In the genomic region with DNA sequence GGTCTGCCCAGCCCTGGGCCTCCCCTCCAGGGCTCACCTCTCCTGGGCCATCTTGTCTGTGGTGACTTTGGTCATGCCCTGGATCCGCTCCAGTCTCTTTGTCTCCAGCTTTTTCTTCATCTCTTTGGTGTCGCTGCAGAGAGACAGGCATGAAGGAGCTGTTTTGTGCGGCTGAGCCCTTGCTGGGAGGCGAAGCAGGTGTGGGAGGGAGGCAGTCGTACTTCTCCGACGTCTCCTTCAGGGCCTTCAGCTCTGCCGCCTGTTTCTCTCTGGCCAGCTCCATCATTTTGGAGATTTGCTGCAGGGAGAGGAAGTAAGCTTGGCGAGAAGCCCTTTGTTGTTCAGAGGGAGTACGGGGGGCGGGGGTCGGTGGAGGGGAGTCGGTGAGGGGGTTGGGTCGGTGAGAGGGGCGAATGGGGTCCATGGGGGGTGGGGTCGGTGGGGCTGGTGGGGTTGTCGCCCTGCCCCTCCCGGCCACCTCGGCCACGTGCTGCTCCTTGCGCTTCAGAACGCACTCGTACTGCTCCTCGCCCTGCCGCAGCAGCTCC, we compare ENCODE assay signal across 11 cellular contexts. TPM values are rescaled to one million over a fixed set of nuclear protein-coding genes. Genes with fewer than 3 reads are reported as not detected.
DNase-seq lines count a peak whose midpoint lies in the region; ATAC-seq and TF ChIP-seq lines count a peak whose summit lies in the region.
"Had no signal": no experiment of that assay in that cellular context is flagged by ENCODE, and none has a peak within 500 bp of the region (broad histone marks: within the 10 kb centered on the region; RNA-seq: fewer than 3 reads in every experiment).

No MANE protein-coding gene starts in this region.

- H2AFZ ChIP-seq in PC-9: peak overlapping the region; percentile 75

- intact Hi-C loops in PC-9 (cut with micrococcal nuclease; ENCODE audit: unreplicated experiment): no loop called here
- intact Hi-C loops in right lobe of liver (cut with DNase I): no loop called here

- TF ChIP-seq POLR2A in right lobe of liver (IDR thresholded peaks at IDR 0.05): no peak

- no peak for TF ChIP-seq CTCF in PC-9 (conservative IDR thresholded peaks at IDR 0.05)
- no peak for TF ChIP-seq CTCF in coronary artery (IDR thresholded peaks at IDR 0.05)
- TF ChIP-seq CTCF in right lobe of liver (IDR thresholded peaks at IDR 0.05): no peak

- H3K36me3 ChIP-seq in PC-9 (ENCODE audit: low read depth): no peaks in the 10 kb centered on the region
- no peaks in the 10 kb centered on the region for H3K36me3 ChIP-seq in right lobe of liver
- H3K36me3 ChIP-seq in subcutaneous abdominal adipose tissue (ENCODE audit: control insufficient read depth in 5 of 5, insufficient read depth in 5 of 5, low read length in 5 of 5): peaks cover 0 to 44% (median 2%) of the 10 kb centered on the region in 5 donors

- BruUV-seq in PC-9 (replicated peaks; lab: Mats Ljungman, UMichigan): no TSS peak

- H3K9me3 ChIP-seq in PC-9 (ENCODE audit: insufficient read depth, low read depth) (no peaks in the 10 kb centered on the region), right lobe of liver (no peaks in the 10 kb centered on the region), subcutaneous abdominal adipose tissue (ENCODE audit: control insufficient read depth in 5 of 5, low read length in 5 of 5) (no peaks in the 10 kb centered on the region)

- H3K4me1 ChIP-seq in PC-9 (replicated peaks; ENCODE audit: insufficient read depth) (no peaks in the 10 kb centered on the region), right lobe of liver (peaks cover 0 to 13% (median 0%) of the 10 kb centered on the region in 4 donors), subcutaneous abdominal adipose tissue (ENCODE audit: control insufficient read depth in 5 of 5, insufficient read depth in 5 of 5, low read length in 5 of 5) (peaks cover 0 to 26% (median 8%) of the 10 kb centered on the region in 5 donors)

- no peak for ATAC-seq in right lobe of liver
- ATAC-seq in HG02610 (IDR thresholded peaks at IDR 0.05; ENCODE audit: unreplicated experiment): no peak
- ATAC-seq: GM12878 had no signal

- WGBS in right lobe of liver (ENCODE audit: insufficient coverage, low coverage, low lambda C conversion rate, missing lambda C conversion rate): 57% methylated on average over 9 of the region's 25 CpGs

- DNase-seq in PC-9 (no peak), coronary artery (ENCODE audit: low spot score) (no peak), right lobe of liver (no peak), NCI-H146 treated with DMSO at 0.1 percent for 48 hours (lab: John Stamatoyannopoulos, UW; ENCODE audit: unreplicated experiment) (no peak), midbrain (lab: John Stamatoyannopoulos, UW) (no peak), middle frontal gyrus (ENCODE audit: extremely low spot score, low spot score) (no peak)
- DNase-seq: activated naive CD8-positive, alpha-beta T cell treated with anti-CD3 and anti-CD28 coated beads, Interleukin-2, amount 10 ng/mL, durations not matched to agents 7 days and 5 days; T-helper 2 cell had no signal

- no peaks in the 10 kb centered on the region for H3K9me2 ChIP-seq in PC-9 (ENCODE audit: insufficient read depth)

- H3K79me2 ChIP-seq in PC-9 (ENCODE audit: low read depth): no peaks in the 10 kb centered on the region

- CTCF ChIA-PET in PC-9 (lab: Charles Lee): interaction anchor here (0.6 to 1.2 kb wide), 5 partner anchors 11 to 74 kb away, joined by 3 to 5 read pairs (median 4); no protein-coding TSS in a partner anchor

- H3K4me3 ChIP-seq in PC-9: peak overlapping the region; percentile 54; the same call in 1 of the 2 replicates
- peak overlapping the region; percentile 74 for H3K4me3 ChIP-seq in coronary artery
- H3K4me3 ChIP-seq in right lobe of liver: peak overlapping the region in 2 of 3 donors; percentile 12 to 29
- peak overlapping the region in 4 of 5 donors; percentile 32 to 58 (median 41) for H3K4me3 ChIP-seq in subcutaneous abdominal adipose tissue (ENCODE audit: low read depth in 1 of 5, low read length in 5 of 5)
- H3K4me3 ChIP-seq: GM12878 had no signal

- H3K9ac ChIP-seq in subcutaneous abdominal adipose tissue (ENCODE audit: low read length in 5 of 5): no peak overlapping the region

- peak overlapping the region; percentile 70 for H3K4me2 ChIP-seq in PC-9

- POLR2A ChIA-PET in PC-9 (lab: Charles Lee; ENCODE audit: unreplicated experiment): interaction anchor here (0.6 to 0.7 kb wide), 3 partner anchors 48 to 603 kb away, joined by 3 to 14 read pairs (median 3); a partner anchor contains a TSS

- H3F3A ChIP-seq in PC-9 (ENCODE audit: insufficient read depth, low read depth): no peaks in the 10 kb centered on the region

- H3K27me3 ChIP-seq in PC-9 (ENCODE audit: insufficient read depth, low read depth) (no peaks in the 10 kb centered on the region), right lobe of liver (no peaks in the 10 kb centered on the region), subcutaneous abdominal adipose tissue (ENCODE audit: control insufficient read depth in 5 of 5, insufficient read depth in 4 of 5, low read length in 5 of 5) (peaks cover 4 to 17% (median 12%) of the 10 kb centered on the region in 5 donors)

- H3K27ac ChIP-seq in PC-9: no peak overlapping the region
- H3K27ac ChIP-seq in coronary artery: no peak overlapping the region
- no peak overlapping the region for H3K27ac ChIP-seq in right lobe of liver
- no peak overlapping the region for H3K27ac ChIP-seq in subcutaneous abdominal adipose tissue (ENCODE audit: low read depth, low read length)

- H4K20me1 ChIP-seq in PC-9 (ENCODE audit: insufficient read depth): no peaks in the 10 kb centered on the region

RNA-seq across cellular contexts. Expression of a gene that starts 7.8 kb away (rescaled TPM):
- not detected in 2 replicates for total RNA-seq in PC-9 (2021)
- total RNA-seq in right lobe of liver: under 1 TPM in 1 of 6 experiments, not detected in 5; 0.24 TPM
- total RNA-seq: GM12878 had no signal

RNA-seq across cellular contexts. Expression of a gene that starts 17.1 kb away (rescaled TPM):
- 0.92 and 1.6 TPM in 2 replicates for total RNA-seq in PC-9 (2021)
- total RNA-seq in right lobe of liver: 10 to 100 TPM in 2 of 6 experiments, 1 to 10 TPM in 4; 5.0 to 18.0 (median 7.2) TPM

RNA-seq across cellular contexts. Expression of a gene that starts 32.9 kb away (rescaled TPM):
- total RNA-seq in PC-9 (2021): 2.4 and 3.1 TPM in 2 replicates
- total RNA-seq in right lobe of liver: 1 to 10 TPM; 4.6 to 8.7 (median 5.8) TPM

RNA-seq across cellular contexts. Expression of a gene that starts 50.1 kb away (rescaled TPM):
- total RNA-seq in PC-9 (2021): 141 and 168 TPM in 2 replicates
- total RNA-seq in right lobe of liver: 10 to 100 TPM in 1 of 6 experiments, 1 to 10 TPM in 5; 4.2 to 11.9 (median 4.7) TPM

RNA-seq across cellular contexts. Expression of a gene that starts 51.8 kb away (rescaled TPM):
- total RNA-seq in PC-9 (2021) (10.7 and 11.7 TPM in 2 replicates), right lobe of liver (under 1 TPM in 4 of 6 experiments, not detected in 2; 0.05 to 0.19 (median 0.10) TPM)

Comparison
In these comparisons a context has a peak if more than half of its experiments do, and no peak if none do; other contexts are left out.
1. H3K4me3 ChIP-seq: peak in every context shown above with its lines; median percentile 74 in coronary artery; 54 in PC-9; 41 in subcutaneous abdominal adipose tissue; 20 in right lobe of liver.